Comparison of ENCODE assay signal across 11 cellular contexts in the genomic region with DNA sequence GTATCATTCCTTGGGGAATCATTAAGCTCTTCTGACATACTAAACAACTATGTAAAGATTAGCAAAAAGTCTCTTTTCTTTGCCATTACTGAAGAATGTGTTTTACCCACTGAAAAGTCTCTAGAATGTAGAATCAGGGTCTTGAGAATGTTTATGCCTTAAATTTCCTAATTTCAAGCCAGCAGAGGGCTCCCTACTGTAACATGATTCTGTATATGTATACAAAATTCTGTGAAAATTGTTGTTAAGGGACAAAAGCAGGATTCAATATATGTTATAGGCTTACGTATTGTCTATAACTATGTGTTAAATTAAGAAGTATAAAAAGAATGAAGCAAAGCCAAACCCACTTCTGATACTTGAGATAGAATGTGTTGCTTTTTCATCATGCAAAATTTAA.
DNase-seq lines count a peak whose midpoint lies in the region; ATAC-seq, FAIRE-seq and TF ChIP-seq lines count a peak whose summit lies in the region.
"Had no signal": no experiment of that assay in that cellular context is flagged by ENCODE, and none has a peak within 500 bp of the region (broad histone marks: within the 10 kb centered on the region; RNA-seq: fewer than 3 reads in every experiment).

No MANE protein-coding gene starts in this region.

- no peaks in the 10 kb centered on the region for H3K79me2 ChIP-seq in DND-41 (ENCODE audit: insufficient read depth, low read length)

- in situ Hi-C loops in astrocyte of the cerebellum (cut with HindIII; ENCODE audit: low sequenced_read_pairs) = no loop called here

- H3K79me1 ChIP-seq in mesenchymal stem cell (replicated peaks; ENCODE audit: low read length, poor library complexity, severe bottlenecking) = no peaks in the 10 kb centered on the region

- no peak overlapping the region for H3K4ac ChIP-seq in mesenchymal stem cell (ENCODE audit: low read depth in 1 of 2, low read length in 2 of 2)

- no peak for ATAC-seq in DND-41 (ENCODE audit: insufficient read depth, low read depth)
- ATAC-seq in gastroesophageal sphincter = no peak
- ATAC-seq: K562 had no signal

- TF ChIP-seq POLR2A in gastroesophageal sphincter (IDR thresholded peaks at IDR 0.05) = no peak

- DNase-seq in DND-41 (no peak), LHCN-M2 (ENCODE audit: low read depth) (peak; percentile 22), astrocyte of the cerebellum (ENCODE audit: low read depth) (peak; percentile 5), mesenchymal stem cell (peak; percentile 17), anterior cingulate cortex (lab: John Stamatoyannopoulos, UW) (no peak), urothelium cell line (ENCODE audit: low spot score) (no peak)
- DNase-seq in activated CD4-positive, alpha-beta T cell treated with anti-CD3 and anti-CD28 coated beads for 4 hours = no peak
- DNase-seq: stimulated activated naive CD4-positive, alpha-beta T cell treated with Interleukin-2 at 50 U/mL for 16 hours had no signal

- H3K4me2 ChIP-seq in DND-41 (ENCODE audit: insufficient read depth, low read length) (no peak overlapping the region), mesenchymal stem cell (ENCODE audit: low read length, poor library complexity, severe bottlenecking) (no peak overlapping the region)

- no peak overlapping the region for H4K91ac ChIP-seq in mesenchymal stem cell (ENCODE audit: low read length)

- no CpG with 5 or more reads among the region's 1 CpG for WGBS in mesenchymal stem cell
- whole genome bisulfite sequencing in gastroesophageal sphincter (ENCODE audit: low coverage in 1 of 2), 2 donors = 73 to 77% methylated on average over 1 of the region's 1 CpG

- no peaks in the 10 kb centered on the region for H3K4me1 ChIP-seq in DND-41 (ENCODE audit: insufficient read depth, low read length)
- H3K4me1 ChIP-seq in mesenchymal stem cell (ENCODE audit: control insufficient read depth, insufficient read depth, low read depth, low read length) = no peaks in the 10 kb centered on the region
- no peaks in the 10 kb centered on the region for H3K4me1 ChIP-seq in gastroesophageal sphincter
- H3K4me1 ChIP-seq: right atrium auricular region had no signal

- no peak overlapping the region for H2BK5ac ChIP-seq in mesenchymal stem cell (ENCODE audit: low read depth, low read length, poor library complexity, severe bottlenecking)

- H4K20me1 ChIP-seq in DND-41 (ENCODE audit: insufficient read depth, low read length) = no peaks in the 10 kb centered on the region

- peak; percentile 19 for TF ChIP-seq CTCF in DND-41 (IDR thresholded peaks at IDR 0.05; ENCODE audit: borderline replicate concordance, extremely low read depth, low read length, poor library complexity, severe bottlenecking)
- peak; percentile 30 for TF ChIP-seq CTCF in astrocyte of the cerebellum (IDR thresholded peaks at IDR 0.05; ENCODE audit: low read depth, low read length, missing control alignments)
- peak in 1 of 4 experiments; percentile 27 for TF ChIP-seq CTCF in gastroesophageal sphincter (IDR thresholded peaks at IDR 0.05)

- H2BK15ac ChIP-seq in mesenchymal stem cell (ENCODE audit: low read depth, poor library complexity, severe bottlenecking) = no peak overlapping the region

- no peak overlapping the region for H2AK5ac ChIP-seq in mesenchymal stem cell (ENCODE audit: low read length, severe bottlenecking)

- H4K8ac ChIP-seq in mesenchymal stem cell (ENCODE audit: low read length) = no peak overlapping the region

- no peak overlapping the region for H2BK120ac ChIP-seq in mesenchymal stem cell (ENCODE audit: low read depth, low read length)

- no peak overlapping the region for H3K9ac ChIP-seq in DND-41 (ENCODE audit: low read depth, low read length)
- peak overlapping the region; percentile 79 for H3K9ac ChIP-seq in mesenchymal stem cell (ENCODE audit: low read length)

- no peak overlapping the region for H2BK12ac ChIP-seq in mesenchymal stem cell (ENCODE audit: low read length in 2 of 2)

- H2AFZ ChIP-seq in DND-41 (ENCODE audit: low read depth, low read length) (no peak overlapping the region), mesenchymal stem cell (ENCODE audit: low read depth, low read length) (no peak overlapping the region)

- FAIRE-seq in urothelium cell line (lab: Jason Lieb, UNC) = no peak
- FAIRE-seq: K562 had no signal

- H3K27me3 ChIP-seq in DND-41 (ENCODE audit: insufficient read depth, low read length, poor library complexity) = no peaks in the 10 kb centered on the region
- H3K27me3 ChIP-seq in mesenchymal stem cell (ENCODE audit: control insufficient read depth in 1 of 2, insufficient read depth in 1 of 2, low read length in 2 of 2) = no peaks in the 10 kb centered on the region
- no peaks in the 10 kb centered on the region for H3K27me3 ChIP-seq in gastroesophageal sphincter
- H3K27me3 ChIP-seq: right atrium auricular region had no signal

- H3K23ac ChIP-seq in mesenchymal stem cell (ENCODE audit: low read length in 2 of 2) = no peak overlapping the region

- H3K36me3 ChIP-seq in DND-41 (ENCODE audit: insufficient read depth, low read length) (no peaks in the 10 kb centered on the region), mesenchymal stem cell (ENCODE audit: control insufficient read depth in 1 of 2, insufficient read depth in 2 of 2, low read depth in 1 of 2, low read length in 2 of 2) (no peaks in the 10 kb centered on the region), gastroesophageal sphincter (no peaks in the 10 kb centered on the region)
- H3K36me3 ChIP-seq: right atrium auricular region had no signal

- no peaks in the 10 kb centered on the region for H3K9me3 ChIP-seq in DND-41 (ENCODE audit: insufficient read depth, low read length, severe bottlenecking)
- H3K9me3 ChIP-seq in mesenchymal stem cell (ENCODE audit: control insufficient read depth, low read length) = no peaks in the 10 kb centered on the region
- no peaks in the 10 kb centered on the region for H3K9me3 ChIP-seq in gastroesophageal sphincter
- H3K9me3 ChIP-seq: right atrium auricular region had no signal

- H3K4me3 ChIP-seq in DND-41 (ENCODE audit: low read depth in 1 of 2, low read length in 2 of 2) = no peak overlapping the region
- no peak overlapping the region for H3K4me3 ChIP-seq in astrocyte of the cerebellum (ENCODE audit: low read depth, low read length)
- no peak overlapping the region for H3K4me3 ChIP-seq in mesenchymal stem cell (ENCODE audit: insufficient read depth in 1 of 2, low read depth in 1 of 2, low read length in 2 of 2)
- H3K4me3 ChIP-seq in gastroesophageal sphincter = no peak overlapping the region
- H3K4me3 ChIP-seq: K562, right atrium auricular region had no signal

- no peak overlapping the region for H3K18ac ChIP-seq in mesenchymal stem cell (ENCODE audit: low read depth in 1 of 2, low read length in 2 of 2)

- no peak overlapping the region for H3K14ac ChIP-seq in mesenchymal stem cell (ENCODE audit: low read length in 2 of 2)

- H3K27ac ChIP-seq in DND-41 (ENCODE audit: low read length) = no peak overlapping the region
- H3K27ac ChIP-seq in mesenchymal stem cell (ENCODE audit: low read length, poor library complexity, severe bottlenecking) = no peak overlapping the region
- H3K27ac ChIP-seq in gastroesophageal sphincter = no peak overlapping the region
- H3K27ac ChIP-seq: right atrium auricular region had no signal

- TF ChIP-seq EP300 in gastroesophageal sphincter (IDR thresholded peaks at IDR 0.05) = no peak

Comparison
In these comparisons a context has a peak if more than half of its experiments do, and no peak if none do; other contexts are left out.
1. DNase-seq: peak in LHCN-M2 (single experiment), astrocyte of the cerebellum (single experiment) and mesenchymal stem cell (single experiment); none in DND-41 (single experiment), anterior cingulate cortex (0 of 58), activated CD4-positive, alpha-beta T cell treated with anti-CD3 and anti-CD28 coated beads for 4 hours (0 of 2) and urothelium cell line (single experiment).